22 cellular contexts compared by ENCODE assay signal in the genomic region with DNA sequence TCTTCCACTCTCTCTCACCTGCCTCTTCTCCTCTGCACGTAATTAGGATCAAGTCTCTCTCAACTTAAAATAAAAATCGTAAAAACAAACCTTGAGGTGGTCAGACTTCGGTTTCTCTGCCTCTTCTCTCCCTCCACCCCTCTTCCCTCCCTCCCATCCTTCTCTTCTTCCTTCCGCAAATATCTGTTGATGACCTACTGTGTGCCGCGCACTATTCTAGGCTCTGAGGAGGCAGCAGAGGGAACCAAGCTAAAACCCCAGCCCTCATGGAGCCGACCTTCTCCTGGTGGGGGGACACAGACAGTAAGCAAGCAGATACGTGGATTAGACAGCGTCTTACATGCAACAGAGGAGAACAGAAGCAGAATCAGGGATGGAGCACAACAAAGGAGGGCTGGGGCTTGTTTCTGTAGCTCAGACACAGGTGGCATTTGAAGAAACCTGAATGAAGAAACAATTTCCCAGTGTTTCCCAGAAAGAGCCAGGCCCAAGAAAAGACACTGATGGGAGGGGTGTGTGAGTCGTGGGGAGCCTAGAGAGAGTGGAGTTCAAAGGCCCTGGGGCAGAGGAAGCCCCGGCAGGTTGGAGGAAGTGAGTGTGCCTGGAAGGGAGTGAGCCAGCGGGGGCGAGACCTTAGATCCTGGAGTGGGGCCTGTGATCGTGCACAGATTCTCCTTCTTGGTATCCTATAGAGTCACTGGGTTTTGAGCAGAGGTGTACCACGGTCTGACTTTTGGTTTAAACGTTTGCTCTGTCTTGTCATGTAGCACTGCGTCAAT.
"Had no signal": no experiment of that assay in that cellular context is flagged by ENCODE, and none has a peak within 500 bp of the region (broad histone marks: within the 10 kb centered on the region; RNA-seq: fewer than 3 reads in every experiment).

No MANE protein-coding gene starts in this region.

- ATAC-seq: activated CD4-positive, alpha-beta T cell treated with anti-CD3 and anti-CD28 coated beads for 36 hours; activated naive CD4-positive, alpha-beta T cell treated with anti-CD3 and anti-CD28 coated beads, Interleukin-2, amount 50 U/mL, for 72 hours; gastrocnemius medialis; heart right ventricle; natural killer cell; WTC11 had no signal

- H3K9me3 Mint-ChIP-seq: activated CD4-positive, alpha-beta memory T cell treated with anti-CD3 and anti-CD28 coated beads for 36 hours; activated T-helper 1 cell treated with anti-CD3 and anti-CD28 coated beads, Interleukin-12 subunit alpha, Interleukin-12 subunit beta, Interleukin-2, Interleukin-4 antibody, amounts not matched to agents 30 ng/mL and 10 ng/mL and 1 ng/mL, durations not matched to agents 14 hours and 24 hours and 36 hours; natural killer cell had no signal

- H3K27ac ChIP-seq: coronary artery, gastrocnemius medialis, heart right ventricle, right atrium auricular region, stomach, vagina had no signal

- H3K27me3 ChIP-seq: adrenal gland, gastrocnemius medialis, heart right ventricle, right atrium auricular region, stomach, vagina had no signal

- H3K36me3 ChIP-seq: adrenal gland, gastrocnemius medialis had no signal

- H3K9me3 ChIP-seq: adrenal gland, gastrocnemius medialis, right atrium auricular region, stomach, vagina had no signal

- H3K36me3 Mint-ChIP-seq: activated CD4-positive, alpha-beta memory T cell treated with anti-CD3 and anti-CD28 coated beads for 36 hours; activated naive CD4-positive, alpha-beta T cell treated with anti-CD3 and anti-CD28 coated beads, Interleukin-2, amount 50 U/mL, for 72 hours; natural killer cell had no signal

- H3K4me1 ChIP-seq: gastrocnemius medialis, stomach, vagina had no signal

- H3K4me3 ChIP-seq: adrenal gland, coronary artery, gastrocnemius medialis, heart right ventricle, right atrium auricular region, stomach, vagina had no signal

- H3K4me1 Mint-ChIP-seq: activated CD4-positive, alpha-beta T cell treated with anti-CD3 and anti-CD28 coated beads for 36 hours; WTC11 had no signal

- H3K27ac Mint-ChIP-seq: activated CD4-positive, alpha-beta memory T cell treated with anti-CD3 and anti-CD28 coated beads for 36 hours; activated CD4-positive, alpha-beta T cell treated with anti-CD3 and anti-CD28 coated beads for 36 hours; activated naive CD4-positive, alpha-beta T cell treated with anti-CD3 and anti-CD28 coated beads, Interleukin-2, amount 50 U/mL, for 72 hours; activated T-helper 1 cell treated with anti-CD3 and anti-CD28 coated beads, Interleukin-12 subunit alpha, Interleukin-12 subunit beta, Interleukin-2, Interleukin-4 antibody, amounts not matched to agents 30 ng/mL and 10 ng/mL and 1 ng/mL, durations not matched to agents 14 hours and 24 hours and 36 hours; natural killer cell; WTC11 had no signal

- H3K4me3 Mint-ChIP-seq: activated CD4-positive, alpha-beta memory T cell treated with anti-CD3 and anti-CD28 coated beads for 36 hours; activated CD4-positive, alpha-beta T cell treated with anti-CD3 and anti-CD28 coated beads for 36 hours; activated T-helper 1 cell treated with anti-CD3 and anti-CD28 coated beads, Interleukin-12 subunit alpha, Interleukin-12 subunit beta, Interleukin-2, Interleukin-4 antibody, amounts not matched to agents 30 ng/mL and 10 ng/mL and 1 ng/mL, durations not matched to agents 14 hours and 24 hours and 36 hours; natural killer cell; WTC11 had no signal

- H3K27me3 Mint-ChIP-seq: activated CD4-positive, alpha-beta memory T cell treated with anti-CD3 and anti-CD28 coated beads for 36 hours; activated CD4-positive, alpha-beta T cell treated with anti-CD3 and anti-CD28 coated beads for 36 hours had no signal

- DNase-seq: activated CD4-positive, alpha-beta memory T cell treated with anti-CD3 and anti-CD28 coated beads for 36 hours; activated CD4-positive, alpha-beta T cell treated with anti-CD3 and anti-CD28 coated beads for 36 hours; activated gamma-delta T cell treated with Interleukin-2 at 50 U/mL for 16 hours; activated T-cell treated with anti-CD3 and anti-CD28 coated beads for 4 hours; caudate nucleus; erythroblast; gastrocnemius medialis; heart right ventricle; kidney glomerular epithelial cell; mesendoderm; natural killer cell; stimulated activated CD4-positive, alpha-beta T cell treated with anti-CD3 and anti-CD28 coated beads, Interleukin-15, amount 100 ng/mL, for 24 hours; stimulated activated CD4-positive, alpha-beta T cell treated with anti-CD3 and anti-CD28 coated beads, Interleukin-2, amount 100 ng/mL, for 48 hours; stomach; trophoblast cell had no signal
